ENCODE assay signal across 1 cellular context in genomic region chr16:15682105-15682570, GRCh38.
A peak's percentile ranks its signal among the peaks of the same experiment; 100 is the strongest.
TF ChIP-seq lines count a peak whose summit lies in the region.

No MANE protein-coding gene starts in this region.

TF ChIP-seq in K562, 482 proteins besides CTCF, POLR2A, EP300 and RAD21 (continued from another document and continues in another):
- TF ChIP-seq ZNF609 (CRISPR knock-in tag; IDR thresholded peaks at IDR 0.05; ENCODE audit: borderline replicate concordance) (no peak), ZNF785 (CRISPR knock-in tag; IDR thresholded peaks at IDR 0.05) (no peak), HEY1 (CRISPR knock-in tag; IDR thresholded peaks at IDR 0.05; ENCODE audit: borderline replicate concordance) (no peak), MAFG (tag; conservative IDR thresholded peaks at IDR 0.05) (0 out of 2 replicates have a peak, but pooled peaks have one; percentile 42), HMGXB4 (CRISPR knock-in tag; IDR thresholded peaks at IDR 0.05) (no peak), ZMIZ1 (IDR thresholded peaks at IDR 0.05; ENCODE audit: low read depth in 2 of 2, low read length in 2 of 2) (no peak), ATF7 (IDR thresholded peaks at IDR 0.05) (peak; percentile 54; the same call in 1 of the 2 replicates), SNAPC5 (CRISPR knock-in tag; IDR thresholded peaks at IDR 0.05) (no peak), ESRRB (CRISPR knock-in tag; IDR thresholded peaks at IDR 0.05; ENCODE audit: borderline replicate concordance) (no peak), ZNF512 (tag; IDR thresholded peaks at IDR 0.05) (no peak), TAF9B (IDR thresholded peaks at IDR 0.05; ENCODE audit: partially characterized antibody) (no peak), MNT (conservative IDR thresholded peaks at IDR 0.05) (peak; percentile 29 to 39; a peak in 1 of 4 replicates), USF2 (CRISPR knock-in tag; IDR thresholded peaks at IDR 0.05) (peak; percentile 58; the same call in 1 of the 2 replicates), PBX2 (CRISPR knock-in tag; IDR thresholded peaks at IDR 0.05; ENCODE audit: low read depth) (no peak), PBX2 (tag; conservative IDR thresholded peaks at IDR 0.05; ENCODE audit: low read depth) (no peak), ATF3 (IDR thresholded peaks at IDR 0.05) (peak; percentile 91), ATF3 (CRISPR knock-in tag; conservative IDR thresholded peaks at IDR 0.05) (0 out of 2 replicates have a peak, but pooled peaks have one; percentile 46), ZBTB26 (CRISPR knock-in tag; IDR thresholded peaks at IDR 0.05) (no peak), ZNF253 (CRISPR knock-in tag; conservative IDR thresholded peaks at IDR 0.05) (no peak), HDAC3 (IDR thresholded peaks at IDR 0.05; ENCODE audit: borderline replicate concordance, partially characterized antibody) (no peak)
